6 cellular contexts compared by ENCODE assay signal in genomic region chr3:50627407-50628051, GRCh38. TPM values are rescaled to one million over a fixed set of nuclear protein-coding genes. Genes with fewer than 3 reads are reported as not detected.
A peak's percentile ranks its signal among the peaks of the same experiment; 100 is the strongest.
DNase-seq lines count a peak whose midpoint lies in the region; ATAC-seq, FAIRE-seq and TF ChIP-seq lines count a peak whose summit lies in the region.

No MANE protein-coding gene starts in this region.

- DNase-seq in H54 (ENCODE audit: insufficient read length, low spot score) (peak; percentile 91), SJSA1 (ENCODE audit: low read depth in 1 of 2, low spot score in 2 of 2) (peak; percentile 71 to 86), left ventricle myocardium inferior (peak; percentile 63), coronary artery (ENCODE audit: low spot score) (no peak)
- DNase-seq in activated effector memory CD4-positive, alpha-beta T cell treated with anti-CD3 and anti-CD28 coated beads, Interleukin-2, amount 50 U/mL, for 16 hours, result no peak

- TF ChIP-seq CTCF in left ventricle myocardium inferior (IDR thresholded peaks at IDR 0.05; ENCODE audit: borderline replicate concordance), result peak; percentile 39
- TF ChIP-seq CTCF in coronary artery (IDR thresholded peaks at IDR 0.05), result no peak

- FAIRE-seq in H54 (lab: Jason Lieb, UNC), result peak; percentile 78

- ATAC-seq in HG03108 (IDR thresholded peaks at IDR 0.05; ENCODE audit: unreplicated experiment), result no peak

- H3K27me3 ChIP-seq in SJSA1 (replicated peaks) (no peaks in the 10 kb centered on the region), left ventricle myocardium inferior (ENCODE audit: low read depth) (no peaks in the 10 kb centered on the region)

- H3K4me3 ChIP-seq in SJSA1 (no peak overlapping the region), left ventricle myocardium inferior (peak overlapping the region; percentile 9), coronary artery (no peak overlapping the region)

- no peaks in the 10 kb centered on the region for H3K36me3 ChIP-seq in SJSA1
- peaks cover 3% of the 10 kb centered on the region for H3K36me3 ChIP-seq in left ventricle myocardium inferior

- peaks cover 23% of the 10 kb centered on the region for H3K4me1 ChIP-seq in SJSA1 (replicated peaks)
- H3K4me1 ChIP-seq in left ventricle myocardium inferior, result peaks cover 100% of the 10 kb centered on the region

- H3K27ac ChIP-seq in SJSA1 (no peak overlapping the region), left ventricle myocardium inferior (replicated peaks) (peak overlapping the region; percentile 98), coronary artery (peak overlapping the region in 1 of 2 donors; percentile 65)

- intact Hi-C loops in left ventricle myocardium inferior (cut with micrococcal nuclease), result no loop called here

- TF ChIP-seq POLR2A in H54 (IDR thresholded peaks at IDR 0.05; ENCODE audit: low read depth, low read length), result no peak

- no peaks in the 10 kb centered on the region for H3K9me3 ChIP-seq in SJSA1 (replicated peaks)
- no peaks in the 10 kb centered on the region for H3K9me3 ChIP-seq in left ventricle myocardium inferior (replicated peaks)

RNA-seq across cellular contexts. Expression of gene MAPKAPK3, which starts 10.6 kb away (rescaled TPM):
- total RNA-seq in SJSA1 (2014; rRNA removed; shearing (Covaris generic)), result 7.3 and 17.4 TPM in 2 replicates
- total RNA-seq in left ventricle myocardium inferior, result 359 TPM

RNA-seq across cellular contexts. Expression of gene CISH, which starts 16.0 kb away (rescaled TPM):
- 0.92 TPM in 1 of 2 replicates, not detected in the other for total RNA-seq in SJSA1 (2014; rRNA removed; shearing (Covaris generic))
- total RNA-seq in left ventricle myocardium inferior, result 16.6 TPM

RNA-seq across cellular contexts. Expression of gene DOCK3, which starts 47.2 kb away (rescaled TPM):
- 0.09 and 0.29 TPM in 2 replicates for total RNA-seq in SJSA1 (2014; rRNA removed; shearing (Covaris generic))
- total RNA-seq in left ventricle myocardium inferior, result 3.9 TPM

RNA-seq across cellular contexts. Expression of gene HEMK1, which starts 58.2 kb away (rescaled TPM):
- 7.3 and 9.3 TPM in 2 replicates for total RNA-seq in SJSA1 (2014; rRNA removed; shearing (Covaris generic))
- 16.1 TPM for total RNA-seq in left ventricle myocardium inferior

RNA-seq across cellular contexts. Expression of gene C3orf18, which starts 60.0 kb away (rescaled TPM):
- total RNA-seq in SJSA1 (2014; rRNA removed; shearing (Covaris generic)), result 9.1 and 15.2 TPM in 2 replicates
- total RNA-seq in left ventricle myocardium inferior, result 57.2 TPM

Comparison
In these comparisons a context has a peak if more than half of its experiments do, and no peak if none do; other contexts are left out.
1. DNase-seq: peak in H54 (single experiment), SJSA1 (2 of 2) and left ventricle myocardium inferior (single experiment); none in coronary artery (single experiment) and activated effector memory CD4-positive, alpha-beta T cell treated with anti-CD3 and anti-CD28 coated beads, Interleukin-2, amount 50 U/mL, for 16 hours (single experiment).
2. RNA of gene MAPKAPK3, which starts 10.6 kb away (total RNA-seq): 359 TPM in left ventricle myocardium inferior (single experiment); 7.3 to 17.4 TPM in SJSA1; every median in the first group is over 10 times any median in the second.